ENCODE assay signal across 1 cellular context in genomic region chr6:116616757-116617093, GRCh38.
TF ChIP-seq lines count a peak whose summit lies in the region.

No MANE protein-coding gene starts in this region.

TF ChIP-seq in K562, 482 proteins besides CTCF, POLR2A, EP300 and RAD21:
- TF ChIP-seq ZBTB33 (CRISPR knock-in tag; IDR thresholded peaks at IDR 0.05) (peak; percentile 24; the same call in 1 of the 2 replicates), SPI1 (IDR thresholded peaks at IDR 0.05; ENCODE audit: borderline replicate concordance, low read depth, low read length) (no peak), ZNF316 (IDR thresholded peaks at IDR 0.05) (no peak), THRA (IDR thresholded peaks at IDR 0.05) (no peak), SMARCA5 (IDR thresholded peaks at IDR 0.05) (no peak), RHOXF2B (CRISPR knock-in tag; conservative IDR thresholded peaks at IDR 0.05) (no peak), ZNF696 (CRISPR knock-in tag; conservative IDR thresholded peaks at IDR 0.05) (no peak)
TF ChIP-seq in K562: peak in this region for 1.
